ENCODE assay signal across 1 cellular context in genomic region chr1:172468296-172468695, GRCh38.
TF ChIP-seq lines count a peak whose summit lies in the region.

No MANE protein-coding gene starts in this region.

TF ChIP-seq in A549, 52 proteins besides CTCF, POLR2A, EP300 and RAD21:
- TF ChIP-seq PBX3 (IDR thresholded peaks at IDR 0.05): no peak
- no peak for TF ChIP-seq GATA3 (IDR thresholded peaks at IDR 0.05; ENCODE audit: borderline replicate concordance)
- no peak for TF ChIP-seq HOXB5 (CRISPR knock-in tag; IDR thresholded peaks at IDR 0.05)
- no peak for TF ChIP-seq MAZ (IDR thresholded peaks at IDR 0.05; ENCODE audit: borderline replicate concordance, low read depth, low read length)
- TF ChIP-seq RCOR1 (IDR thresholded peaks at IDR 0.05; ENCODE audit: low read depth, low read length): no peak
- no peak for TF ChIP-seq CEBPB (IDR thresholded peaks at IDR 0.05)
- no peak for TF ChIP-seq NR3C1 (IDR thresholded peaks at IDR 0.05)
- TF ChIP-seq CHD2 (IDR thresholded peaks at IDR 0.05; ENCODE audit: low read length, partially characterized antibody): no peak
- TF ChIP-seq FOSB (CRISPR knock-in tag; IDR thresholded peaks at IDR 0.05): no peak
